ENCODE assay signal across 7 cellular contexts in the genomic region with DNA sequence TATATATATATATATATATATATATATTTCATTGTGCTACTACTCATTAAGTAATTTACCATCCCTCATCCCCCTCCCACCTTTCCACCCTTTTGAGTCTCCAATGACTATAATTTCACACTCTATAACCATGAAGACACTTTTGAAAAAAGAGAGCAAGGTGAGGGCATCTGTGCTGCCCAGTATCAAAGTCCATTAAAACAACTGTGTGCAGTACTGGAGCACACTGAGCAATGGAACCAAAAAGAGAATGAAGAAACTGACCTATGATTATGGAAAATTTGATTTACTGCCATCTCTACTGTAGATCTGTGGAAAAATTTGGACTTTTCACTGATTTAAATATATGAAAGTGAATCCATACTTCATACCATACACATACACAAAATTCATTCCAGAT.
"Had no signal": no experiment of that assay in that cellular context is flagged by ENCODE, and none has a peak within 500 bp of the region (broad histone marks: within the 10 kb centered on the region; RNA-seq: fewer than 3 reads in every experiment).

No MANE protein-coding gene starts in this region.

- H3K4me3 ChIP-seq: GM23338, HAP-1 had no signal

- H3K4me2 ChIP-seq: GM23338, KMS-11 had no signal

- H3K9me3 ChIP-seq: HAP-1 had no signal

- H2AFZ ChIP-seq: GM23338 had no signal

- H3K4me1 ChIP-seq: HAP-1 had no signal

- H3K9ac ChIP-seq: KMS-11 had no signal

- DNase-seq: H7, KBM-7 had no signal

- H3K36me3 ChIP-seq: HAP-1 had no signal

- FAIRE-seq: H1, HTR-8/SVneo had no signal

- H3K27ac ChIP-seq: KMS-11 had no signal
